ENCODE assay signal across 8 cellular contexts in genomic region chr5:35436441-35437057, GRCh38.
DNase-seq lines count a peak whose midpoint lies in the region; ATAC-seq and TF ChIP-seq lines count a peak whose summit lies in the region.

No MANE protein-coding gene starts in this region.

- H3K9me3 ChIP-seq in testis: no peaks in the 10 kb centered on the region

- no peak for TF ChIP-seq POLR2A in testis (IDR thresholded peaks at IDR 0.05)

- peak; percentile 60 for ATAC-seq in HG03442 (IDR thresholded peaks at IDR 0.05; ENCODE audit: unreplicated experiment)

- no peaks in the 10 kb centered on the region for H3K36me3 ChIP-seq in testis (ENCODE audit: low read depth, missing control alignments)

- DNase-seq in NCI-H524 (lab: John Stamatoyannopoulos, UW) (peak; percentile 47 to 65), NCI-H524 treated with DMSO at 0.1 percent for 48 hours (lab: John Stamatoyannopoulos, UW) (no peak), RPMI7951 (ENCODE audit: low read depth) (peak; percentile 21), fibroblast of peridontal ligament (ENCODE audit: extremely low read depth) (peak; percentile 23), testis (no peak), ureter (ENCODE audit: low spot score) (no peak)
- DNase-seq in activated CD8-positive, alpha-beta memory T cell treated with anti-CD3 and anti-CD28 coated beads, Interleukin-2, amount 50 U/mL, for 4 hours: no peak

- H3K4me3 ChIP-seq in testis: no peak overlapping the region

- no peak overlapping the region for H3K27ac ChIP-seq in testis

- no peaks in the 10 kb centered on the region for H3K4me1 ChIP-seq in testis

- peak in 2 of 3 experiments; percentile 15 to 41 for TF ChIP-seq CTCF in testis (IDR thresholded peaks at IDR 0.05)

- intact Hi-C loops in testis (cut with DNase I; ENCODE audit: low total_unique reads): no loop called here

- whole genome bisulfite sequencing in testis, 2 donors: 82 to 85% methylated on average over 6 of the region's 6 CpGs

- no peaks in the 10 kb centered on the region for H3K27me3 ChIP-seq in testis

Comparison
In these comparisons a context has a peak if more than half of its experiments do, and no peak if none do; other contexts are left out.
1. DNase-seq: peak in NCI-H524 (2 of 2), RPMI7951 (single experiment) and fibroblast of peridontal ligament (single experiment); none in NCI-H524 treated with DMSO at 0.1 percent for 48 hours (single experiment), testis (single experiment), ureter (single experiment) and activated CD8-positive, alpha-beta memory T cell treated with anti-CD3 and anti-CD28 coated beads, Interleukin-2, amount 50 U/mL, for 4 hours (single experiment).